ENCODE assay signal across 1 cellular context in genomic region chr10:13316635-13317311, GRCh38.
TF ChIP-seq lines count a peak whose summit lies in the region.

No MANE protein-coding gene starts in this region.

TF ChIP-seq in K562, 482 proteins besides CTCF, POLR2A, EP300 and RAD21 (continued from another document):
- TF ChIP-seq CHAMP1 (IDR thresholded peaks at IDR 0.05), result no peak
- TF ChIP-seq FIP1L1 (IDR thresholded peaks at IDR 0.05; ENCODE audit: low read depth, low read length, poor library complexity, severe bottlenecking), result no peak
- TF ChIP-seq ATF6 (CRISPR knock-in tag; IDR thresholded peaks at IDR 0.05), result no peak
